1 cellular context compared by ENCODE assay signal in genomic region chr12:46383654-46384450, GRCh38.
TF ChIP-seq lines count a peak whose summit lies in the region.

No MANE protein-coding gene starts in this region.

TF ChIP-seq in K562, 482 proteins besides CTCF, POLR2A, EP300 and RAD21 (continued from another document and continues in another):
- TF ChIP-seq, protein P1, sequence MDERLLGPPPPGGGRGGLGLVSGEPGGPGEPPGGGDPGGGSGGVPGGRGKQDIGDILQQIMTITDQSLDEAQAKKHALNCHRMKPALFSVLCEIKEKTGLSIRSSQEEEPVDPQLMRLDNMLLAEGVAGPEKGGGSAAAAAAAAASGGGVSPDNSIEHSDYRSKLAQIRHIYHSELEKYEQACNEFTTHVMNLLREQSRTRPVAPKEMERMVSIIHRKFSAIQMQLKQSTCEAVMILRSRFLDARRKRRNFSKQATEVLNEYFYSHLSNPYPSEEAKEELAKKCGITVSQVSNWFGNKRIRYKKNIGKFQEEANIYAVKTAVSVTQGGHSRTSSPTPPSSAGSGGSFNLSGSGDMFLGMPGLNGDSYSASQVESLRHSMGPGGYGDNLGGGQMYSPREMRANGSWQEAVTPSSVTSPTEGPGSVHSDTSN (CRISPR knock-in tag; IDR thresholded peaks at IDR 0.05; ENCODE audit: low read depth) = no peak
- TF ChIP-seq, protein P1 (tag; conservative IDR thresholded peaks at IDR 0.05; ENCODE audit: low read depth) = 0 out of 2 replicates have a peak, but pooled peaks have one; percentile 9
- TF ChIP-seq, protein P2, sequence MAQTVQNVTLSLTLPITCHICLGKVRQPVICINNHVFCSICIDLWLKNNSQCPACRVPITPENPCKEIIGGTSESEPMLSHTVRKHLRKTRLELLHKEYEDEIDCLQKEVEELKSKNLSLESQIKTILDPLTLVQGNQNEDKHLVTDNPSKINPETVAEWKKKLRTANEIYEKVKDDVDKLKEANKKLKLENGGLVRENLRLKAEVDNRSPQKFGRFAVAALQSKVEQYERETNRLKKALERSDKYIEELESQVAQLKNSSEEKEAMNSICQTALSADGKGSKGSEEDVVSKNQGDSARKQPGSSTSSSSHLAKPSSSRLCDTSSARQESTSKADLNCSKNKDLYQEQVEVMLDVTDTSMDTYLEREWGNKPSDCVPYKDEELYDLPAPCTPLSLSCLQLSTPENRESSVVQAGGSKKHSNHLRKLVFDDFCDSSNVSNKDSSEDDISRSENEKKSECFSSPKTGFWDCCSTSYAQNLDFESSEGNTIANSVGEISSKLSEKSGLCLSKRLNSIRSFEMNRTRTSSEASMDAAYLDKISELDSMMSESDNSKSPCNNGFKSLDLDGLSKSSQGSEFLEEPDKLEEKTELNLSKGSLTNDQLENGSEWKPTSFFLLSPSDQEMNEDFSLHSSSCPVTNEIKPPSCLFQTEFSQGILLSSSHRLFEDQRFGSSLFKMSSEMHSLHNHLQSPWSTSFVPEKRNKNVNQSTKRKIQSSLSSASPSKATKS (CRISPR knock-in tag; IDR thresholded peaks at IDR 0.05) = no peak
- TF ChIP-seq ZNF12 (CRISPR knock-in tag; IDR thresholded peaks at IDR 0.05) (no peak; the same call in 1 of the 2 replicates), HLTF (IDR thresholded peaks at IDR 0.05) (0 out of 2 replicates have a peak, but pooled peaks have one; percentile 48), CBX3 (IDR thresholded peaks at IDR 0.05; ENCODE audit: borderline replicate concordance in 1 of 2, low read length in 2 of 2) (no peak), SMAD4 (CRISPR knock-in tag; conservative IDR thresholded peaks at IDR 0.05) (peak; percentile 67), TCFL5 (CRISPR knock-in tag; conservative IDR thresholded peaks at IDR 0.05) (no peak), ZNF175 (CRISPR knock-in tag; IDR thresholded peaks at IDR 0.05; ENCODE audit: low read depth) (0 out of 2 replicates have a peak, but pooled peaks have one; percentile 65), GTF2F1 (IDR thresholded peaks at IDR 0.05; ENCODE audit: low read depth, low read length) (no peak), JUNB (CRISPR knock-in tag; conservative IDR thresholded peaks at IDR 0.05) (0 out of 2 replicates have a peak, but pooled peaks have one; percentile 2), ZBED1 (IDR thresholded peaks at IDR 0.05) (no peak), ZKSCAN3 (CRISPR knock-in tag; IDR thresholded peaks at IDR 0.05) (no peak), HNRNPH1 (optimal IDR thresholded peaks at IDR 0.05; ENCODE audit: low read depth, low read length) (no peak), RBM22 (IDR thresholded peaks at IDR 0.05; ENCODE audit: low read depth, low read length, poor library complexity, severe bottlenecking) (peak; percentile 67), ZNF146 (CRISPR knock-in tag; IDR thresholded peaks at IDR 0.05; ENCODE audit: unreplicated experiment) (no peak), ADNP (tag; IDR thresholded peaks at IDR 0.05) (no peak), KDM2B (CRISPR knock-in tag; IDR thresholded peaks at IDR 0.05) (no peak), WHSC1 (IDR thresholded peaks at IDR 0.05; ENCODE audit: low read length) (no peak), BCOR (IDR thresholded peaks at IDR 0.05) (no peak), TRIM28 (IDR thresholded peaks at IDR 0.05) (no peak), RBM34 (IDR thresholded peaks at IDR 0.05; ENCODE audit: borderline replicate concordance, insufficient read depth, low read length) (no peak), GTF2E2 (tag; IDR thresholded peaks at IDR 0.05) (no peak; the same call in 1 of the 2 replicates), CEBPG (CRISPR knock-in tag; IDR thresholded peaks at IDR 0.05) (no peak; the same call in 1 of the 2 replicates), CEBPG (tag; conservative IDR thresholded peaks at IDR 0.05 in 1 of 2, IDR thresholded peaks at IDR 0.05 in 1 of 2) (no peak), FOXA1 (IDR thresholded peaks at IDR 0.05; ENCODE audit: borderline replicate concordance) (no peak), FOXO4 (CRISPR knock-in tag; IDR thresholded peaks at IDR 0.05) (no peak), PCBP1 (IDR thresholded peaks at IDR 0.05; ENCODE audit: low read depth, low read length, poor library complexity, severe bottlenecking) (peak; percentile 88), XRCC3 (IDR thresholded peaks at IDR 0.05) (no peak), ETS2 (tag; IDR thresholded peaks at IDR 0.05; ENCODE audit: borderline replicate concordance, poor library complexity, severe bottlenecking) (no peak), ZNF717 (CRISPR knock-in tag; IDR thresholded peaks at IDR 0.05) (peak; percentile 79; the same call in 1 of the 2 replicates), NCOA2 (IDR thresholded peaks at IDR 0.05; ENCODE audit: partially characterized antibody in 2 of 2) (no peak), ZNF511 (CRISPR knock-in tag; IDR thresholded peaks at IDR 0.05) (no peak; the same call in 1 of the 2 replicates), ZNF512 (tag; IDR thresholded peaks at IDR 0.05) (no peak), PYGO2 (tag; IDR thresholded peaks at IDR 0.05) (no peak), ILK (tag; IDR thresholded peaks at IDR 0.05; ENCODE audit: borderline replicate concordance, low read depth) (no peak), U2AF1 (optimal IDR thresholded peaks at IDR 0.05; ENCODE audit: low read depth, low read length) (no peak), MAX (CRISPR knock-in tag; IDR thresholded peaks at IDR 0.05) (0 out of 2 replicates have a peak, but pooled peaks have one; percentile 21)
- TF ChIP-seq, protein P3, sequence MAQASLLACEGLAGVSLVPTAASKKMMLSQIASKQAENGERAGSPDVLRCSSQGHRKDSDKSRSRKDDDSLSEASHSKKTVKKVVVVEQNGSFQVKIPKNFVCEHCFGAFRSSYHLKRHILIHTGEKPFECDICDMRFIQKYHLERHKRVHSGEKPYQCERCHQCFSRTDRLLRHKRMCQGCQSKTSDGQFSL (CRISPR knock-in tag; IDR thresholded peaks at IDR 0.05) = peak; percentile 71
- TF ChIP-seq, protein P3 (tag; IDR thresholded peaks at IDR 0.05) = 0 out of 4 replicates have a peak, but pooled peaks of 1 of the 2 experiments have one; percentile 32
- TF ChIP-seq, protein P4, sequence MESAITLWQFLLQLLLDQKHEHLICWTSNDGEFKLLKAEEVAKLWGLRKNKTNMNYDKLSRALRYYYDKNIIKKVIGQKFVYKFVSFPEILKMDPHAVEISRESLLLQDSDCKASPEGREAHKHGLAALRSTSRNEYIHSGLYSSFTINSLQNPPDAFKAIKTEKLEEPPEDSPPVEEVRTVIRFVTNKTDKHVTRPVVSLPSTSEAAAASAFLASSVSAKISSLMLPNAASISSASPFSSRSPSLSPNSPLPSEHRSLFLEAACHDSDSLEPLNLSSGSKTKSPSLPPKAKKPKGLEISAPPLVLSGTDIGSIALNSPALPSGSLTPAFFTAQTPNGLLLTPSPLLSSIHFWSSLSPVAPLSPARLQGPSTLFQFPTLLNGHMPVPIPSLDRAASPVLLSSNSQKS (CRISPR knock-in tag; IDR thresholded peaks at IDR 0.05) = no peak
- TF ChIP-seq, protein P5, sequence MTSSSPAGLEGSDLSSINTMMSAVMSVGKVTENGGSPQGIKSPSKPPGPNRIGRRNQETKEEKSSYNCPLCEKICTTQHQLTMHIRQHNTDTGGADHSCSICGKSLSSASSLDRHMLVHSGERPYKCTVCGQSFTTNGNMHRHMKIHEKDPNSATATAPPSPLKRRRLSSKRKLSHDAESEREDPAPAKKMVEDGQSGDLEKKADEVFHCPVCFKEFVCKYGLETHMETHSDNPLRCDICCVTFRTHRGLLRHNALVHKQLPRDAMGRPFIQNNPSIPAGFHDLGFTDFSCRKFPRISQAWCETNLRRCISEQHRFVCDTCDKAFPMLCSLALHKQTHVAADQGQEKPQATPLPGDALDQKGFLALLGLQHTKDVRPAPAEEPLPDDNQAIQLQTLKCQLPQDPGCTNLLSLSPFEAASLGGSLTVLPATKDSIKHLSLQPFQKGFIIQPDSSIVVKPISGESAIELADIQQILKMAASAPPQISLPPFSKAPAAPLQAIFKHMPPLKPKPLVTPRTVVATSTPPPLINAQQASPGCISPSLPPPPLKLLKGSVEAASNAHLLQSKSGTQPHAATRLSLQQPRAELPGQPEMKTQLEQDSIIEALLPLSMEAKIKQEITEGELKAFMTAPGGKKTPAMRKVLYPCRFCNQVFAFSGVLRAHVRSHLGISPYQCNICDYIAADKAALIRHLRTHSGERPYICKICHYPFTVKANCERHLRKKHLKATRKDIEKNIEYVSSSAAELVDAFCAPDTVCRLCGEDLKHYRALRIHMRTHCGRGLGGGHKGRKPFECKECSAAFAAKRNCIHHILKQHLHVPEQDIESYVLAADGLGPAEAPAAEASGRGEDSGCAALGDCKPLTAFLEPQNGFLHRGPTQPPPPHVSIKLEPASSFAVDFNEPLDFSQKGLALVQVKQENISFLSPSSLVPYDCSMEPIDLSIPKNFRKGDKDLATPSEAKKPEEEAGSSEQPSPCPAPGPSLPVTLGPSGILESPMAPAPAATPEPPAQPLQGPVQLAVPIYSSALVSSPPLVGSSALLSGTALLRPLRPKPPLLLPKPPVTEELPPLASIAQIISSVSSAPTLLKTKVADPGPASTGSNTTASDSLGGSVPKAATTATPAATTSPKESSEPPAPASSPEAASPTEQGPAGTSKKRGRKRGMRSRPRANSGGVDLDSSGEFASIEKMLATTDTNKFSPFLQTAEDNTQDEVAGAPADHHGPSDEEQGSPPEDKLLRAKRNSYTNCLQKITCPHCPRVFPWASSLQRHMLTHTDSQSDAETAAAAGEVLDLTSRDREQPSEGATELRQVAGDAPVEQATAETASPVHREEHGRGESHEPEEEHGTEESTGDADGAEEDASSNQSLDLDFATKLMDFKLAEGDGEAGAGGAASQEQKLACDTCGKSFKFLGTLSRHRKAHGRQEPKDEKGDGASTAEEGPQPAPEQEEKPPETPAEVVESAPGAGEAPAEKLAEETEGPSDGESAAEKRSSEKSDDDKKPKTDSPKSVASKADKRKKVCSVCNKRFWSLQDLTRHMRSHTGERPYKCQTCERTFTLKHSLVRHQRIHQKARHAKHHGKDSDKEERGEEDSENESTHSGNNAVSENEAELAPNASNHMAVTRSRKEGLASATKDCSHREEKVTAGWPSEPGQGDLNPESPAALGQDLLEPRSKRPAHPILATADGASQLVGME (CRISPR knock-in tag; IDR thresholded peaks at IDR 0.05) = no peak
- TF ChIP-seq, protein P6, sequence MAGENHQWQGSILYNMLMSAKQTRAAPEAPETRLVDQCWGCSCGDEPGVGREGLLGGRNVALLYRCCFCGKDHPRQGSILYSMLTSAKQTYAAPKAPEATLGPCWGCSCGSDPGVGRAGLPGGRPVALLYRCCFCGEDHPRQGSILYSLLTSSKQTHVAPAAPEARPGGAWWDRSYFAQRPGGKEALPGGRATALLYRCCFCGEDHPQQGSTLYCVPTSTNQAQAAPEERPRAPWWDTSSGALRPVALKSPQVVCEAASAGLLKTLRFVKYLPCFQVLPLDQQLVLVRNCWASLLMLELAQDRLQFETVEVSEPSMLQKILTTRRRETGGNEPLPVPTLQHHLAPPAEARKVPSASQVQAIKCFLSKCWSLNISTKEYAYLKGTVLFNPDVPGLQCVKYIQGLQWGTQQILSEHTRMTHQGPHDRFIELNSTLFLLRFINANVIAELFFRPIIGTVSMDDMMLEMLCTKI (IDR thresholded peaks at IDR 0.05; ENCODE audit: partially characterized antibody) = no peak
- TF ChIP-seq, protein P7, sequence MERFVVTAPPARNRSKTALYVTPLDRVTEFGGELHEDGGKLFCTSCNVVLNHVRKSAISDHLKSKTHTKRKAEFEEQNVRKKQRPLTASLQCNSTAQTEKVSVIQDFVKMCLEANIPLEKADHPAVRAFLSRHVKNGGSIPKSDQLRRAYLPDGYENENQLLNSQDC (CRISPR knock-in tag; IDR thresholded peaks at IDR 0.05) = no peak
- TF ChIP-seq, protein P8, sequence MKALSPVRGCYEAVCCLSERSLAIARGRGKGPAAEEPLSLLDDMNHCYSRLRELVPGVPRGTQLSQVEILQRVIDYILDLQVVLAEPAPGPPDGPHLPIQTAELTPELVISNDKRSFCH (CRISPR knock-in tag; IDR thresholded peaks at IDR 0.05) = no peak
- TF ChIP-seq, protein P8 (tag; IDR thresholded peaks at IDR 0.05) = no peak
